22 cellular contexts compared by ENCODE assay signal in genomic region chr2:224060783-224061482, GRCh38.
"Had no signal": no experiment of that assay in that cellular context is flagged by ENCODE, and none has a peak within 500 bp of the region (broad histone marks: within the 10 kb centered on the region; RNA-seq: fewer than 3 reads in every experiment).

No MANE protein-coding gene starts in this region.

- H3K4me1 ChIP-seq: esophagus muscularis mucosa, gastroesophageal sphincter, left ventricle myocardium inferior, lower lobe of right lung, neural progenitor cell, tibial artery, upper lobe of left lung, uterus had no signal

- H3K9ac ChIP-seq: neural progenitor cell had no signal

- H3K4me3 ChIP-seq: esophagus muscularis mucosa, gastroesophageal sphincter, left ventricle myocardium inferior, lower lobe of right lung, neural progenitor cell, ovary, smooth muscle cell, tibial artery, upper lobe of left lung, uterus had no signal

- H3K36me3 ChIP-seq: esophagus muscularis mucosa, gastroesophageal sphincter, left ventricle myocardium inferior, lower lobe of right lung, neural progenitor cell, ovary, tibial artery, upper lobe of left lung, uterus had no signal

- H2AFZ ChIP-seq: neural progenitor cell had no signal

- H3K4me3 Mint-ChIP-seq: dendritic cell treated with granulocyte-macrophage colony-stimulating factor and Interleukin-4, amounts not matched to agents 40 ng/mL and 50 ng/mL, for 4 days; effector memory CD8-positive, alpha-beta T cell; natural killer cell treated with Interleukin-12 subunit alpha and Interleukin-12 subunit beta and Interleukin-15 and Interleukin-18, amount 100 ng/mL, for 72 hours; neural progenitor cell; stimulated activated naive CD8-positive, alpha-beta T cell treated with anti-CD3 and anti-CD28 coated beads, Interleukin-15, Interleukin-2, amounts not matched to agents 100 ng/mL and 50 ng/mL, for 24 hours had no signal

- H3K27ac ChIP-seq: epithelial cell of prostate, esophagus muscularis mucosa, gastroesophageal sphincter, left ventricle myocardium inferior, lower lobe of right lung, neural progenitor cell, ovary, tibial artery, upper lobe of left lung, uterus had no signal

- H3K27ac Mint-ChIP-seq: dendritic cell treated with granulocyte-macrophage colony-stimulating factor and Interleukin-4, amounts not matched to agents 40 ng/mL and 50 ng/mL, for 4 days; effector memory CD8-positive, alpha-beta T cell; natural killer cell treated with Interleukin-12 subunit alpha and Interleukin-12 subunit beta and Interleukin-15 and Interleukin-18, amount 100 ng/mL, for 72 hours; neural progenitor cell; stimulated activated naive CD8-positive, alpha-beta T cell treated with anti-CD3 and anti-CD28 coated beads, Interleukin-15, Interleukin-2, amounts not matched to agents 100 ng/mL and 50 ng/mL, for 24 hours had no signal

- H3K27me3 ChIP-seq: esophagus muscularis mucosa, gastroesophageal sphincter, neural progenitor cell, ovary, tibial artery, upper lobe of left lung, uterus had no signal

- H3K9me3 Mint-ChIP-seq: dendritic cell treated with granulocyte-macrophage colony-stimulating factor and Interleukin-4, amounts not matched to agents 40 ng/mL and 50 ng/mL, for 4 days; effector memory CD8-positive, alpha-beta T cell; natural killer cell treated with Interleukin-12 subunit alpha and Interleukin-12 subunit beta and Interleukin-15 and Interleukin-18, amount 100 ng/mL, for 72 hours; neural progenitor cell; stimulated activated naive CD8-positive, alpha-beta T cell treated with anti-CD3 and anti-CD28 coated beads, Interleukin-15, Interleukin-2, amounts not matched to agents 100 ng/mL and 50 ng/mL, for 24 hours had no signal

- ATAC-seq: effector memory CD8-positive, alpha-beta T cell; gastroesophageal sphincter; lower lobe of right lung; natural killer cell treated with Interleukin-12 subunit alpha and Interleukin-12 subunit beta and Interleukin-15 and Interleukin-18, amount 100 ng/mL, for 72 hours; right cardiac atrium had no signal

- DNase-seq: effector memory CD8-positive, alpha-beta T cell; kidney; left cardiac atrium; left ventricle myocardium inferior; lower lobe of right lung; mesenchymal stem cell; midbrain; nucleus accumbens; ovary; stimulated activated CD4-positive, alpha-beta T cell treated with anti-CD3 and anti-CD28 coated beads, Interleukin-2, amount 100 ng/mL, for 48 hours; tibial artery; upper lobe of left lung; uterus had no signal

- H3K27me3 Mint-ChIP-seq: stimulated activated naive CD8-positive, alpha-beta T cell treated with anti-CD3 and anti-CD28 coated beads, Interleukin-15, Interleukin-2, amounts not matched to agents 100 ng/mL and 50 ng/mL, for 24 hours had no signal

- H3K9me3 ChIP-seq: esophagus muscularis mucosa, gastroesophageal sphincter, lower lobe of right lung, ovary, tibial artery, upper lobe of left lung, uterus had no signal

- H3K36me3 Mint-ChIP-seq: natural killer cell treated with Interleukin-12 subunit alpha and Interleukin-12 subunit beta and Interleukin-15 and Interleukin-18, amount 100 ng/mL, for 72 hours; neural progenitor cell had no signal

- H3K4me2 ChIP-seq: neural progenitor cell, smooth muscle cell had no signal

- H3K4me1 Mint-ChIP-seq: neural progenitor cell had no signal
